In genomic region chr15:64460206-64460736, GRCh38 we compare ENCODE assay signal across 8 cellular contexts. TPM values are rescaled to one million over a fixed set of nuclear protein-coding genes. Genes with fewer than 3 reads are reported as not detected.
DNase-seq lines count a peak whose midpoint lies in the region; ATAC-seq and TF ChIP-seq lines count a peak whose summit lies in the region.

Gene ZNF609, plus strand, starts transcription at chr15:64460578. Its CDS starts 38,842 bp downstream, at chr15:64499420.

- peak within 1 kb of the TSS; percentile 94 for H2AFZ ChIP-seq in KMS-11 (ENCODE audit: low read depth)

- H3K4me3 ChIP-seq in KMS-11 (IDR thresholded peaks at IDR 0.05; ENCODE audit: insufficient read depth, low read depth, low read length): peak within 1 kb of the TSS; percentile 41
- peak within 1 kb of the TSS; percentile 71 for H3K4me3 ChIP-seq in fibroblast of mammary gland (ENCODE audit: control insufficient read depth, low read depth, low read length)
- peak within 1 kb of the TSS; percentile 88 for H3K4me3 ChIP-seq in naive thymus-derived CD4-positive, alpha-beta T cell (ENCODE audit: low read length)

- peak; percentile 80 for ATAC-seq in CD4-positive, alpha-beta T cell (ENCODE audit: poor library complexity)
- peak; percentile 57 for ATAC-seq in GM21360 (IDR thresholded peaks at IDR 0.05; ENCODE audit: unreplicated experiment)
- peak; percentile 89 for ATAC-seq in naive thymus-derived CD4-positive, alpha-beta T cell
- ATAC-seq in stimulated activated effector memory CD8-positive, alpha-beta T cell treated with anti-CD3 and anti-CD28 coated beads, Interleukin-12 subunit alpha, Interleukin-12 subunit beta, amount 100 ng/mL, for 72 hours: peak; percentile 80

- peak within 1 kb of the TSS; percentile 69 for H3K9ac ChIP-seq in KMS-11

- peaks cover 63% of the 10 kb centered on the region for H3K4me1 ChIP-seq in KMS-11 (ENCODE audit: low read depth, poor library complexity, severe bottlenecking)
- H3K4me1 ChIP-seq in naive thymus-derived CD4-positive, alpha-beta T cell (ENCODE audit: control insufficient read depth in 2 of 2, insufficient read depth in 2 of 2, low read length in 2 of 2): peaks cover 22 to 69% of the 10 kb centered on the region in 2 donors

- no peaks in the 10 kb centered on the region for H3K36me3 ChIP-seq in KMS-11 (ENCODE audit: insufficient read depth)
- no peaks in the 10 kb centered on the region for H3K36me3 ChIP-seq in naive thymus-derived CD4-positive, alpha-beta T cell (ENCODE audit: control insufficient read depth in 2 of 3, insufficient read depth in 3 of 3, low read length in 3 of 3)

- no peaks in the 10 kb centered on the region for H3K27me3 ChIP-seq in CD4-positive, alpha-beta T cell (ENCODE audit: control insufficient read depth, insufficient read depth, low read length)
- H3K27me3 ChIP-seq in KMS-11 (ENCODE audit: insufficient read depth, low read depth): no peaks in the 10 kb centered on the region
- H3K27me3 ChIP-seq in naive thymus-derived CD4-positive, alpha-beta T cell (ENCODE audit: control insufficient read depth in 2 of 2, insufficient read depth in 2 of 2, low read length in 2 of 2): no peaks in the 10 kb centered on the region

- H3K4me2 ChIP-seq in KMS-11: peak within 1 kb of the TSS; percentile 88

- POLR2A ChIA-PET in CD4-positive, alpha-beta T cell (lab: Charles Lee): interaction anchor here (0.7 to 4.1 kb wide), 11 partner anchors 10 to 192 kb away, joined by 3 to 22 read pairs (median 4); partner anchors contain the start of gene TRIP4
- POLR2A ChIA-PET in naive thymus-derived CD4-positive, alpha-beta T cell (lab: Charles Lee): interaction anchor here (0.6 to 1.8 kb wide), 12 partner anchors 8 to 1059 kb away, joined by 3 to 12 read pairs (median 4); partner anchors contain the start of gene PIF1

- CTCF ChIA-PET in CD4-positive, alpha-beta T cell (lab: Charles Lee): interaction anchor here (1.5 kb wide), 1 partner anchor 30 kb away, joined by 4 read pairs; no protein-coding TSS in a partner anchor
- CTCF ChIA-PET in naive thymus-derived CD4-positive, alpha-beta T cell (lab: Charles Lee): interaction anchor here (0.7 to 1.9 kb wide), 5 partner anchors 33 to 194 kb away, joined by 3 to 6 read pairs (median 5); no protein-coding TSS in a partner anchor

- intact Hi-C loops in CD4-positive, alpha-beta T cell (cut with DNase I, micrococcal nuclease): loop anchor here in 1 of 2 experiments (5.0 to 10.0 kb wide), 2 partner anchors 42 to 75 kb away; partner anchors contain the start of genes PCLAF and TRIP4
- intact Hi-C loops in activated T-helper 2 cell treated with anti-CD3 and anti-CD28 coated beads, Interferon-gamma antibody, Interleukin-2, Interleukin-4, amounts not matched to agents 10 μg/mL and 5 μg/mL and 100 μg/mL, durations not matched to agents 14 hours and 24 hours and 36 hours (cut with micrococcal nuclease): loop anchor here (1.0 to 2.0 kb wide), 3 partner anchors 31 to 79 kb away; partner anchors contain the start of gene PCLAF
- intact Hi-C loops in naive thymus-derived CD4-positive, alpha-beta T cell (cut with micrococcal nuclease): loop anchor here (1.0 to 5.0 kb wide), 9 partner anchors 12 to 243 kb away; partner anchors contain the start of gene PCLAF (in 1 of the 2)

- peak; percentile 74 to 91 (median 82) for DNase-seq in CD4-positive, alpha-beta T cell
- DNase-seq in RPMI8226 (peak; percentile 96), fibroblast of mammary gland (ENCODE audit: low read depth) (peak; percentile 95)
- DNase-seq in activated T-helper 2 cell treated with anti-CD3 and anti-CD28 coated beads, Interferon-gamma antibody, Interleukin-2, Interleukin-4, amounts not matched to agents 10 μg/mL and 5 μg/mL and 100 μg/mL, durations not matched to agents 14 hours and 24 hours and 36 hours (ENCODE audit: low spot score): peak; percentile 86
- DNase-seq in naive thymus-derived CD4-positive, alpha-beta T cell: peak; percentile 75 to 97 (median 85)
- peak; percentile 96 to 99 for DNase-seq in stimulated activated effector memory CD8-positive, alpha-beta T cell treated with anti-CD3 and anti-CD28 coated beads, Interleukin-12 subunit alpha, Interleukin-12 subunit beta, amount 100 ng/mL, for 72 hours (ENCODE audit: low spot score in 2 of 2)

- no peak for TF ChIP-seq CTCF in CD4-positive, alpha-beta T cell (IDR thresholded peaks at IDR 0.05)
- TF ChIP-seq CTCF in KMS-11 (conservative IDR thresholded peaks at IDR 0.05; ENCODE audit: low read depth, low read length) (no peak), fibroblast of mammary gland (conservative IDR thresholded peaks at IDR 0.05; ENCODE audit: control insufficient read depth, insufficient read depth, low read depth, low read length) (no peak)

- peaks cover 19% of the 10 kb centered on the region for H3K36me3 Mint-ChIP-seq in CD4-positive, alpha-beta T cell (ENCODE audit: low read depth)
- peaks cover 26% of the 10 kb centered on the region for H3K36me3 Mint-ChIP-seq in activated T-helper 2 cell treated with anti-CD3 and anti-CD28 coated beads, Interferon-gamma antibody, Interleukin-2, Interleukin-4, amounts not matched to agents 10 μg/mL and 5 μg/mL and 100 μg/mL, durations not matched to agents 14 hours and 24 hours and 36 hours (ENCODE audit: low read depth)
- peaks cover 0 to 13% (median 6%) of the 10 kb centered on the region in 5 donors for H3K36me3 Mint-ChIP-seq in naive thymus-derived CD4-positive, alpha-beta T cell
- peaks cover 30% of the 10 kb centered on the region for H3K36me3 Mint-ChIP-seq in stimulated activated effector memory CD8-positive, alpha-beta T cell treated with anti-CD3 and anti-CD28 coated beads, Interleukin-12 subunit alpha, Interleukin-12 subunit beta, amount 100 ng/mL, for 72 hours

- H4K20me1 ChIP-seq in KMS-11 (ENCODE audit: insufficient read depth): no peaks in the 10 kb centered on the region

- H3K9me3 Mint-ChIP-seq in CD4-positive, alpha-beta T cell: no peaks in the 10 kb centered on the region
- no peaks in the 10 kb centered on the region for H3K9me3 Mint-ChIP-seq in activated T-helper 2 cell treated with anti-CD3 and anti-CD28 coated beads, Interferon-gamma antibody, Interleukin-2, Interleukin-4, amounts not matched to agents 10 μg/mL and 5 μg/mL and 100 μg/mL, durations not matched to agents 14 hours and 24 hours and 36 hours
- H3K9me3 Mint-ChIP-seq in naive thymus-derived CD4-positive, alpha-beta T cell: no peaks in the 10 kb centered on the region
- no peaks in the 10 kb centered on the region for H3K9me3 Mint-ChIP-seq in stimulated activated effector memory CD8-positive, alpha-beta T cell treated with anti-CD3 and anti-CD28 coated beads, Interleukin-12 subunit alpha, Interleukin-12 subunit beta, amount 100 ng/mL, for 72 hours

- H3K27ac Mint-ChIP-seq in CD4-positive, alpha-beta T cell: peak within 1 kb of the TSS; percentile 87
- peak within 1 kb of the TSS; percentile 82 for H3K27ac Mint-ChIP-seq in activated T-helper 2 cell treated with anti-CD3 and anti-CD28 coated beads, Interferon-gamma antibody, Interleukin-2, Interleukin-4, amounts not matched to agents 10 μg/mL and 5 μg/mL and 100 μg/mL, durations not matched to agents 14 hours and 24 hours and 36 hours
- H3K27ac Mint-ChIP-seq in naive thymus-derived CD4-positive, alpha-beta T cell: peak within 1 kb of the TSS; percentile 89 to 97 (median 92)
- peak within 1 kb of the TSS; percentile 93 for H3K27ac Mint-ChIP-seq in stimulated activated effector memory CD8-positive, alpha-beta T cell treated with anti-CD3 and anti-CD28 coated beads, Interleukin-12 subunit alpha, Interleukin-12 subunit beta, amount 100 ng/mL, for 72 hours

- peaks cover 41% of the 10 kb centered on the region for H3K79me2 ChIP-seq in KMS-11 (ENCODE audit: insufficient read depth, low read depth)

- peak within 1 kb of the TSS; percentile 92 for H3K4me3 Mint-ChIP-seq in CD4-positive, alpha-beta T cell
- H3K4me3 Mint-ChIP-seq in activated T-helper 2 cell treated with anti-CD3 and anti-CD28 coated beads, Interferon-gamma antibody, Interleukin-2, Interleukin-4, amounts not matched to agents 10 μg/mL and 5 μg/mL and 100 μg/mL, durations not matched to agents 14 hours and 24 hours and 36 hours (ENCODE audit: low read depth): peak within 1 kb of the TSS; percentile 87
- peak within 1 kb of the TSS; percentile 90 to 98 (median 94) for H3K4me3 Mint-ChIP-seq in naive thymus-derived CD4-positive, alpha-beta T cell
- peak within 1 kb of the TSS; percentile 79 for H3K4me3 Mint-ChIP-seq in stimulated activated effector memory CD8-positive, alpha-beta T cell treated with anti-CD3 and anti-CD28 coated beads, Interleukin-12 subunit alpha, Interleukin-12 subunit beta, amount 100 ng/mL, for 72 hours

- H3K27ac ChIP-seq in CD4-positive, alpha-beta T cell (ENCODE audit: low read depth, low read length): peak within 1 kb of the TSS; percentile 52
- H3K27ac ChIP-seq in KMS-11: peak within 1 kb of the TSS; percentile 75
- H3K27ac ChIP-seq in naive thymus-derived CD4-positive, alpha-beta T cell (ENCODE audit: low read depth, low read length): peak within 1 kb of the TSS; percentile 70

- peaks cover 88% of the 10 kb centered on the region for H3K4me1 Mint-ChIP-seq in CD4-positive, alpha-beta T cell (ENCODE audit: low read depth)
- H3K4me1 Mint-ChIP-seq in activated T-helper 2 cell treated with anti-CD3 and anti-CD28 coated beads, Interferon-gamma antibody, Interleukin-2, Interleukin-4, amounts not matched to agents 10 μg/mL and 5 μg/mL and 100 μg/mL, durations not matched to agents 14 hours and 24 hours and 36 hours (ENCODE audit: low read depth): peaks cover 68% of the 10 kb centered on the region
- H3K4me1 Mint-ChIP-seq in naive thymus-derived CD4-positive, alpha-beta T cell: peaks cover 61 to 91% (median 88%) of the 10 kb centered on the region in 7 donors
- peaks cover 36% of the 10 kb centered on the region for H3K4me1 Mint-ChIP-seq in stimulated activated effector memory CD8-positive, alpha-beta T cell treated with anti-CD3 and anti-CD28 coated beads, Interleukin-12 subunit alpha, Interleukin-12 subunit beta, amount 100 ng/mL, for 72 hours

- H3K27me3 Mint-ChIP-seq in CD4-positive, alpha-beta T cell: no peaks in the 10 kb centered on the region
- H3K27me3 Mint-ChIP-seq in activated T-helper 2 cell treated with anti-CD3 and anti-CD28 coated beads, Interferon-gamma antibody, Interleukin-2, Interleukin-4, amounts not matched to agents 10 μg/mL and 5 μg/mL and 100 μg/mL, durations not matched to agents 14 hours and 24 hours and 36 hours (ENCODE audit: low read depth): no peaks in the 10 kb centered on the region
- no peaks in the 10 kb centered on the region for H3K27me3 Mint-ChIP-seq in naive thymus-derived CD4-positive, alpha-beta T cell

- H3K9me3 ChIP-seq in CD4-positive, alpha-beta T cell (ENCODE audit: control insufficient read depth, low read length): no peaks in the 10 kb centered on the region
- no peaks in the 10 kb centered on the region for H3K9me3 ChIP-seq in naive thymus-derived CD4-positive, alpha-beta T cell (ENCODE audit: control insufficient read depth in 2 of 3, low read length in 3 of 3)

RNA-seq across cellular contexts. Expression of gene ZNF609, which starts in this region (rescaled TPM):
- total RNA-seq in CD4-positive, alpha-beta T cell: 10 to 100 TPM; 62.4 to 65.3 TPM
- total RNA-seq in activated T-helper 2 cell treated with anti-CD3 and anti-CD28 coated beads, Interferon-gamma antibody, Interleukin-2, Interleukin-4, amounts not matched to agents 10 μg/mL and 5 μg/mL and 100 μg/mL, durations not matched to agents 14 hours and 24 hours and 36 hours: 50.9 and 60.2 TPM in 2 replicates
- 10 to 100 TPM; 55.0 to 89.1 (median 78.3) TPM for total RNA-seq in naive thymus-derived CD4-positive, alpha-beta T cell
- polyA plus RNA-seq in naive thymus-derived CD4-positive, alpha-beta T cell: 10 to 100 TPM; 10.1 to 11.7 TPM

Comparison
In these comparisons a context has a peak if more than half of its experiments do, and no peak if none do; other contexts are left out.
1. Peak in every context shown above with its lines: DNase-seq, ATAC-seq, H3K4me3 ChIP-seq and H3K27ac ChIP-seq.